Comparison of ENCODE assay signal across 8 cellular contexts in the genomic region with DNA sequence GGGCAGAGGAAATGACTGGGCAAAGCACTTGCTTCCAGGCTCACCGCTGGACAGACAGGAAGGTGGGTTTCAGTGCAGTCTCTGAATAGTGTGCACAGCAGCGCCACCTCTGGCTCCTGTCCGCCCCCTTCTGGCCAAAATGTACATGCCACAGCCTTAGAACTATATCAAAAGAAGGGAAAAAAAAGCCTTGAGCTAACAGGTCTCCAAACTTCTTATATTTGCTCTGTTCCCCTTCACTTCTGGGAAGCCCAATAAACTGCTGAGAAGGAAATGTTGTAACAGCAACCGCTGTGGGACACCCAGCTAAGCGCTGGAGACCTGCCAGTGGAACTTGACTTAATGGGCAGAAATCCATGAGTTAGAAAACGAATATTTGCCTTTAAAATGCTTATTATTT. TPM values are rescaled to one million over a fixed set of nuclear protein-coding genes. Genes with fewer than 3 reads are reported as not detected.
A peak's percentile ranks its signal among the peaks of the same experiment; 100 is the strongest.
DNase-seq lines count a peak whose midpoint lies in the region; ATAC-seq lines count a peak whose summit lies in the region.

No MANE protein-coding gene starts in this region.

- H3K4me3 Mint-ChIP-seq in naive thymus-derived CD4-positive, alpha-beta T cell: no peak overlapping the region

- peak; percentile 89 for ATAC-seq in naive thymus-derived CD4-positive, alpha-beta T cell
- no peak for ATAC-seq in HG02884 (IDR thresholded peaks at IDR 0.05; ENCODE audit: unreplicated experiment)

- H3K27ac Mint-ChIP-seq in naive thymus-derived CD4-positive, alpha-beta T cell: peak overlapping the region in 1 of 9 donors; percentile 53

- peaks cover 7 to 41% (median 18%) of the 10 kb centered on the region in 5 donors for H3K36me3 Mint-ChIP-seq in naive thymus-derived CD4-positive, alpha-beta T cell

- no peak overlapping the region for H3K4me3 ChIP-seq in NT2/D1 (ENCODE audit: insufficient read length, low read depth)
- no peak overlapping the region for H3K4me3 ChIP-seq in naive thymus-derived CD4-positive, alpha-beta T cell (ENCODE audit: low read length)

- H3K27me3 ChIP-seq in NT2/D1 (ENCODE audit: insufficient read depth, insufficient read length): no peaks in the 10 kb centered on the region
- no peaks in the 10 kb centered on the region for H3K27me3 ChIP-seq in naive thymus-derived CD4-positive, alpha-beta T cell (ENCODE audit: control insufficient read depth in 2 of 2, insufficient read depth in 2 of 2, low read length in 2 of 2)

- POLR2A ChIA-PET in naive thymus-derived CD4-positive, alpha-beta T cell (lab: Charles Lee): no interaction called here

- H3K4me1 ChIP-seq in NT2/D1 (ENCODE audit: insufficient read depth, insufficient read length): no peaks in the 10 kb centered on the region
- no peaks in the 10 kb centered on the region for H3K4me1 ChIP-seq in naive thymus-derived CD4-positive, alpha-beta T cell (ENCODE audit: control insufficient read depth in 2 of 2, insufficient read depth in 2 of 2, low read length in 2 of 2)

- no peaks in the 10 kb centered on the region for H3K27me3 Mint-ChIP-seq in naive thymus-derived CD4-positive, alpha-beta T cell

- peaks cover 39% of the 10 kb centered on the region for H3K36me3 ChIP-seq in NT2/D1 (ENCODE audit: insufficient read depth, insufficient read length, low read length)
- peaks cover 6 to 50% (median 11%) of the 10 kb centered on the region in 3 experiments for H3K36me3 ChIP-seq in naive thymus-derived CD4-positive, alpha-beta T cell (ENCODE audit: control insufficient read depth in 2 of 3, insufficient read depth in 3 of 3, low read length in 3 of 3)

- no peaks in the 10 kb centered on the region for H3K9me3 ChIP-seq in NT2/D1 (ENCODE audit: insufficient read depth, low read length)
- H3K9me3 ChIP-seq in naive thymus-derived CD4-positive, alpha-beta T cell (ENCODE audit: control insufficient read depth in 2 of 3, low read length in 3 of 3): no peaks in the 10 kb centered on the region

- CTCF ChIA-PET in naive thymus-derived CD4-positive, alpha-beta T cell (lab: Charles Lee): interaction anchor here (1.2 to 2.3 kb wide), 5 partner anchors 9 to 254 kb away, joined by 3 to 8 read pairs (median 5); a partner anchor contains a TSS

- H3K27ac ChIP-seq in naive thymus-derived CD4-positive, alpha-beta T cell (ENCODE audit: low read depth, low read length): no peak overlapping the region

- intact Hi-C loops in naive thymus-derived CD4-positive, alpha-beta T cell (cut with micrococcal nuclease): loop anchor here (1.0 to 10.0 kb wide), 3 partner anchors 17 to 1881 kb away; a partner anchor contains a TSS

- H3K9me3 Mint-ChIP-seq in naive thymus-derived CD4-positive, alpha-beta T cell: no peaks in the 10 kb centered on the region

- DNase-seq in CMK (ENCODE audit: low read depth) (peak; percentile 45), HK-2 (ENCODE audit: unreplicated experiment) (peak; percentile 47), NT2/D1 (ENCODE audit: low read depth, low spot score) (peak; percentile 60), epidermal melanocyte (ENCODE audit: insufficient read length, low spot score) (peak; percentile 29)
- peak; percentile 13 to 20 for DNase-seq in activated CD8-positive, alpha-beta memory T cell treated with anti-CD3 and anti-CD28 coated beads for 4 hours (ENCODE audit: low read depth in 2 of 2)
- peak; percentile 5 to 60 (median 48) for DNase-seq in naive thymus-derived CD4-positive, alpha-beta T cell
- peak; percentile 5 to 52 (median 36) for DNase-seq in stimulated activated naive CD4-positive, alpha-beta T cell (lab: John Stamatoyannopoulos, UW)

- H3K9ac ChIP-seq in NT2/D1 (ENCODE audit: insufficient read length, low read depth): no peak overlapping the region

- H3K4me1 Mint-ChIP-seq in naive thymus-derived CD4-positive, alpha-beta T cell: peaks cover 0 to 4% (median 0%) of the 10 kb centered on the region in 7 donors

RNA-seq across cellular contexts. Expression of a gene that starts 17.5 kb away (rescaled TPM):
- 10 to 100 TPM; 16.1 to 28.4 (median 22.6) TPM for total RNA-seq in naive thymus-derived CD4-positive, alpha-beta T cell
- polyA plus RNA-seq in naive thymus-derived CD4-positive, alpha-beta T cell: 10 to 100 TPM in 1 of 2 donors, 1 to 10 TPM in 1; 9.6 to 12.9 TPM
